Comparison of ENCODE assay signal across 8 cellular contexts in genomic region chr6:30646450-30647038, GRCh38. TPM values are rescaled to one million over a fixed set of nuclear protein-coding genes. Genes with fewer than 3 reads are reported as not detected.
DNase-seq lines count a peak whose midpoint lies in the region; ATAC-seq, FAIRE-seq and TF ChIP-seq lines count a peak whose summit lies in the region.

No MANE protein-coding gene starts in this region.

- no peak for TF ChIP-seq POLR2A in testis (IDR thresholded peaks at IDR 0.05)

- no peaks in the 10 kb centered on the region for H3K27me3 Mint-ChIP-seq in activated CD4-positive, alpha-beta memory T cell treated with anti-CD3 and anti-CD28 coated beads for 36 hours
- H3K27me3 Mint-ChIP-seq in naive thymus-derived CD8-positive, alpha-beta T cell, result no peaks in the 10 kb centered on the region

- peaks cover 7% of the 10 kb centered on the region for H3K4me1 ChIP-seq in testis

- peak overlapping the region; percentile 83 to 91 for H3K27ac ChIP-seq in testis

- CTCF ChIA-PET in activated CD4-positive, alpha-beta memory T cell treated with anti-CD3 and anti-CD28 coated beads for 36 hours (lab: Charles Lee), result interaction anchor here (1.0 to 1.3 kb wide), 3 partner anchors 49 to 164 kb away, joined by 3 to 5 read pairs (median 3); no protein-coding TSS in a partner anchor

- H3K4me3 ChIP-seq in epithelial cell of proximal tubule (ENCODE audit: low read depth, low read length), result peak overlapping the region; percentile 92
- peak overlapping the region; percentile 91 to 97 for H3K4me3 ChIP-seq in testis

- peaks cover 25% of the 10 kb centered on the region for H3K4me1 Mint-ChIP-seq in activated CD4-positive, alpha-beta memory T cell treated with anti-CD3 and anti-CD28 coated beads for 36 hours (ENCODE audit: low read depth)
- peaks cover 26 to 49% (median 34%) of the 10 kb centered on the region in 4 donors for H3K4me1 Mint-ChIP-seq in naive thymus-derived CD8-positive, alpha-beta T cell

- no peaks in the 10 kb centered on the region for H3K9me3 Mint-ChIP-seq in activated CD4-positive, alpha-beta memory T cell treated with anti-CD3 and anti-CD28 coated beads for 36 hours
- no peaks in the 10 kb centered on the region for H3K9me3 Mint-ChIP-seq in naive thymus-derived CD8-positive, alpha-beta T cell

- DNase-seq in ELF-1 (ENCODE audit: low read depth, low spot score) (peak; percentile 92), HTR-8/SVneo (ENCODE audit: insufficient read length, low spot score) (no peak), epithelial cell of proximal tubule (ENCODE audit: low read depth) (no peak), testis (peak; percentile 94), occipital lobe (lab: John Stamatoyannopoulos, UW) (no peak)
- peak; percentile 96 for DNase-seq in activated CD4-positive, alpha-beta memory T cell treated with anti-CD3 and anti-CD28 coated beads for 36 hours
- peak in 4 of 10 donors; percentile 88 to 94 (median 92) for DNase-seq in naive thymus-derived CD8-positive, alpha-beta T cell

- no peaks in the 10 kb centered on the region for H3K27me3 ChIP-seq in testis

- H3K36me3 Mint-ChIP-seq in activated CD4-positive, alpha-beta memory T cell treated with anti-CD3 and anti-CD28 coated beads for 36 hours, result peaks cover 13% of the 10 kb centered on the region
- H3K36me3 Mint-ChIP-seq in naive thymus-derived CD8-positive, alpha-beta T cell, result peaks cover 0 to 31% (median 4%) of the 10 kb centered on the region in 3 donors

- WGBS in testis, 2 donors, result 16 to 21% methylated on average over 9 to 22 of the region's 22 CpGs

- peak overlapping the region; percentile 89 for H3K27ac Mint-ChIP-seq in activated CD4-positive, alpha-beta memory T cell treated with anti-CD3 and anti-CD28 coated beads for 36 hours
- peak overlapping the region; percentile 71 to 96 (median 92) for H3K27ac Mint-ChIP-seq in naive thymus-derived CD8-positive, alpha-beta T cell

- no peaks in the 10 kb centered on the region for H3K36me3 ChIP-seq in testis (ENCODE audit: low read depth, missing control alignments)

- POLR2A ChIA-PET in activated CD4-positive, alpha-beta memory T cell treated with anti-CD3 and anti-CD28 coated beads for 36 hours (lab: Charles Lee), result interaction anchor here (0.6 to 1.1 kb wide), 6 partner anchors 20 to 82 kb away, joined by 3 to 6 read pairs (median 4); partner anchors contain the start of gene ATAT1
- POLR2A ChIA-PET in naive thymus-derived CD8-positive, alpha-beta T cell (lab: Charles Lee), result interaction anchor here (0.6 to 1.8 kb wide), 10 partner anchors 13 to 185 kb away, joined by 3 to 13 read pairs (median 4); partner anchors contain the start of genes DHX16, MRPS18B and PPP1R10

- intact Hi-C loops in activated CD4-positive, alpha-beta memory T cell treated with anti-CD3 and anti-CD28 coated beads for 36 hours (cut with micrococcal nuclease), result loop anchor here (1.0 to 2.0 kb wide), 3 partner anchors 26 to 74 kb away; partner anchors contain the start of genes DHX16, MRPS18B, PPP1R10 and TUBB
- intact Hi-C loops in testis (cut with DNase I; ENCODE audit: low total_unique reads), result no loop called here

- no peaks in the 10 kb centered on the region for H3K9me3 ChIP-seq in testis

- ATAC-seq in naive thymus-derived CD8-positive, alpha-beta T cell, result no peak
- no peak for ATAC-seq in GM19467 (IDR thresholded peaks at IDR 0.05; ENCODE audit: unreplicated experiment)

- TF ChIP-seq CTCF in epithelial cell of proximal tubule (conservative IDR thresholded peaks at IDR 0.05; ENCODE audit: low read depth, low read length), result no peak
- no peak for TF ChIP-seq CTCF in testis (IDR thresholded peaks at IDR 0.05)

- FAIRE-seq in HTR-8/SVneo (lab: Jason Lieb, UNC), result peak; percentile 13

- peak overlapping the region; percentile 89 for H3K4me3 Mint-ChIP-seq in activated CD4-positive, alpha-beta memory T cell treated with anti-CD3 and anti-CD28 coated beads for 36 hours
- H3K4me3 Mint-ChIP-seq in naive thymus-derived CD8-positive, alpha-beta T cell, result peak overlapping the region; percentile 80 to 93 (median 87)

RNA-seq across cellular contexts. Expression of gene C6orf136, which starts 0.4 kb away (rescaled TPM):
- total RNA-seq in activated CD4-positive, alpha-beta memory T cell treated with anti-CD3 and anti-CD28 coated beads for 36 hours, result 10 to 100 TPM; 32.7 to 37.5 TPM
- 4.6 and 10.5 TPM in 2 replicates for total RNA-seq in epithelial cell of proximal tubule
- 10 to 100 TPM; 29.3 to 30.9 TPM for total RNA-seq in naive thymus-derived CD8-positive, alpha-beta T cell
- 10 to 100 TPM in 2 of 3 donors, 1 to 10 TPM in 1; 5.6 to 23.2 (median 13.7) TPM for polyA plus RNA-seq in naive thymus-derived CD8-positive, alpha-beta T cell
- total RNA-seq in testis, result 10 to 100 TPM; 17.8 to 22.0 TPM
- 26.0 TPM for polyA plus RNA-seq in testis (ENCODE audit: insufficient read depth, low read depth, low replicate concordance)
- 18.4 TPM for total RNA-seq in occipital lobe

RNA-seq across cellular contexts. Expression of gene ATAT1, which starts 19.9 kb away (rescaled TPM):
- total RNA-seq in activated CD4-positive, alpha-beta memory T cell treated with anti-CD3 and anti-CD28 coated beads for 36 hours, result 1 to 10 TPM; 7.6 to 8.7 TPM
- total RNA-seq in epithelial cell of proximal tubule, result 6.2 and 8.9 TPM in 2 replicates
- total RNA-seq in naive thymus-derived CD8-positive, alpha-beta T cell, result 10 to 100 TPM; 12.6 to 13.4 TPM
- polyA plus RNA-seq in naive thymus-derived CD8-positive, alpha-beta T cell, result 1 to 10 TPM; 1.6 to 2.0 (median 1.7) TPM
- 10 to 100 TPM; 20.7 to 36.4 TPM for total RNA-seq in testis
- 29.4 TPM for polyA plus RNA-seq in testis (ENCODE audit: insufficient read depth, low read depth, low replicate concordance)
- total RNA-seq in occipital lobe, result 38.4 TPM

RNA-seq across cellular contexts. Expression of gene DHX16, which starts 26.3 kb away (rescaled TPM):
- 10 to 100 TPM; 33.1 to 35.3 TPM for total RNA-seq in activated CD4-positive, alpha-beta memory T cell treated with anti-CD3 and anti-CD28 coated beads for 36 hours
- total RNA-seq in epithelial cell of proximal tubule, result 41.5 and 52.0 TPM in 2 replicates
- 10 to 100 TPM; 42.1 to 45.6 TPM for total RNA-seq in naive thymus-derived CD8-positive, alpha-beta T cell
- polyA plus RNA-seq in naive thymus-derived CD8-positive, alpha-beta T cell, result 10 to 100 TPM; 17.7 to 31.2 (median 18.7) TPM
- total RNA-seq in testis, result 10 to 100 TPM; 68.0 TPM
- polyA plus RNA-seq in testis (ENCODE audit: insufficient read depth, low read depth, low replicate concordance), result 109 TPM
- 20.9 TPM for total RNA-seq in occipital lobe

RNA-seq across cellular contexts. Expression of gene MRPS18B, which starts 28.9 kb away (rescaled TPM):
- total RNA-seq in activated CD4-positive, alpha-beta memory T cell treated with anti-CD3 and anti-CD28 coated beads for 36 hours, result 10 to 100 TPM; 90.9 to 95.3 TPM
- total RNA-seq in epithelial cell of proximal tubule, result 65.8 and 87.4 TPM in 2 replicates
- total RNA-seq in naive thymus-derived CD8-positive, alpha-beta T cell, result 10 to 100 TPM; 43.1 to 43.8 TPM
- polyA plus RNA-seq in naive thymus-derived CD8-positive, alpha-beta T cell, result 100 to 1,000 TPM in 2 of 3 donors, 10 to 100 TPM in 1; 87.4 to 161 (median 119) TPM
- 10 to 100 TPM; 36.1 to 49.5 TPM for total RNA-seq in testis
- 54.5 TPM for polyA plus RNA-seq in testis (ENCODE audit: insufficient read depth, low read depth, low replicate concordance)
- total RNA-seq in occipital lobe, result 39.9 TPM

RNA-seq across cellular contexts. Expression of gene PPP1R10, which starts 29.5 kb away (rescaled TPM):
- 10 to 100 TPM; 64.5 to 67.4 TPM for total RNA-seq in activated CD4-positive, alpha-beta memory T cell treated with anti-CD3 and anti-CD28 coated beads for 36 hours
- total RNA-seq in epithelial cell of proximal tubule (19.6 and 25.8 TPM in 2 replicates), testis (10 to 100 TPM; 50.8 to 72.7 TPM), occipital lobe (55.7 TPM)
- 100 to 1,000 TPM; 191 to 193 TPM for total RNA-seq in naive thymus-derived CD8-positive, alpha-beta T cell
- polyA plus RNA-seq in naive thymus-derived CD8-positive, alpha-beta T cell, result 10 to 100 TPM; 16.9 to 20.2 (median 19.8) TPM
- polyA plus RNA-seq in testis (ENCODE audit: insufficient read depth, low read depth, low replicate concordance), result 47.4 TPM

Comparison
In these comparisons a context has a peak if more than half of its experiments do, and no peak if none do; other contexts are left out.
1. DNase-seq: peak in ELF-1 (single experiment), activated CD4-positive, alpha-beta memory T cell treated with anti-CD3 and anti-CD28 coated beads for 36 hours (single experiment) and testis (single experiment); none in HTR-8/SVneo (single experiment), epithelial cell of proximal tubule (single experiment) and occipital lobe (single experiment).